ENCODE assay signal across 8 cellular contexts in genomic region chr17:82648761-82649474, GRCh38. TPM values are rescaled to one million over a fixed set of nuclear protein-coding genes. Genes with fewer than 3 reads are reported as not detected.
DNase-seq lines count a peak whose midpoint lies in the region; ATAC-seq, FAIRE-seq and TF ChIP-seq lines count a peak whose summit lies in the region.

No MANE protein-coding gene starts in this region.

- no peak for FAIRE-seq in GM12891 (lab: Jason Lieb, UNC)

- no CpG with 5 or more reads among the region's 36 CpGs for WGBS in mesendoderm (ENCODE audit: extremely low coverage, insufficient coverage, low lambda C conversion rate)

- no peak overlapping the region for H3K27ac Mint-ChIP-seq in type B pancreatic cell

- no peaks in the 10 kb centered on the region for H3K36me3 ChIP-seq in mesendoderm (ENCODE audit: control insufficient read depth, insufficient read depth, low read length)

- H3K4ac ChIP-seq in mesendoderm (ENCODE audit: low read depth, low read length) = no peak overlapping the region

- H3K4me1 Mint-ChIP-seq in type B pancreatic cell (ENCODE audit: unreplicated experiment) = peaks cover 14% of the 10 kb centered on the region

- H3K79me1 ChIP-seq in mesendoderm (ENCODE audit: low read length) = peaks cover 16% of the 10 kb centered on the region

- no peak overlapping the region for H2AK5ac ChIP-seq in mesendoderm (ENCODE audit: low read length)

- peak overlapping the region; percentile 55 for H3K9ac ChIP-seq in mesendoderm (ENCODE audit: low read length)

- no peak overlapping the region for H2BK120ac ChIP-seq in mesendoderm (ENCODE audit: low read depth, low read length)

- H3K4me3 Mint-ChIP-seq in type B pancreatic cell = peak overlapping the region; percentile 78

- peak overlapping the region; percentile 22 for H3K56ac ChIP-seq in mesendoderm (ENCODE audit: low read length)

- no peaks in the 10 kb centered on the region for H3K9me3 Mint-ChIP-seq in type B pancreatic cell

- POLR2A ChIA-PET in RWPE1 (lab: Yijun Ruan, JAX; ENCODE audit: low non-redundant PET) = no interaction called here

- H3K4me1 ChIP-seq in mesendoderm (ENCODE audit: control insufficient read depth, low read depth, low read length) = peaks cover 3% of the 10 kb centered on the region

- no peak for TF ChIP-seq CTCF in AG09309 (IDR thresholded peaks at IDR 0.05; ENCODE audit: control insufficient read depth, insufficient read depth, low read depth, low read length, missing control alignments)
- TF ChIP-seq CTCF in RWPE1 (conservative IDR thresholded peaks at IDR 0.05; ENCODE audit: low read depth) = no peak
- no peak for TF ChIP-seq CTCF in coronary artery (IDR thresholded peaks at IDR 0.05)
- no peak for TF ChIP-seq CTCF in type B pancreatic cell (conservative IDR thresholded peaks at IDR 0.05)

- DNase-seq in AG09309 (ENCODE audit: low read depth) = no peak
- DNase-seq in GM12891 (ENCODE audit: insufficient read length, low spot score) = peak; percentile 53
- peak; percentile 67 for DNase-seq in RWPE1 (ENCODE audit: low spot score)
- DNase-seq in coronary artery (ENCODE audit: low spot score) = peak; percentile 83
- DNase-seq in mesendoderm = peak; percentile 18
- DNase-seq in type B pancreatic cell (ENCODE audit: extremely low spot score, unreplicated experiment) = peak; percentile 78

- ATAC-seq in HG03565 (IDR thresholded peaks at IDR 0.05; ENCODE audit: unreplicated experiment) (no peak), HG02852 (IDR thresholded peaks at IDR 0.05; ENCODE audit: unreplicated experiment) (no peak)

- H3K27ac ChIP-seq in RWPE1 (peak overlapping the region; percentile 97), coronary artery (peak overlapping the region; percentile 81 to 99), mesendoderm (ENCODE audit: low read depth, low read length) (no peak overlapping the region)

- H3K18ac ChIP-seq in mesendoderm (ENCODE audit: low read length) = no peak overlapping the region

- TF ChIP-seq POLR2A in GM12891 (IDR thresholded peaks at IDR 0.05; ENCODE audit: low read depth, low read length) = no peak

- H3K4me3 ChIP-seq in AG09309 (ENCODE audit: control insufficient read depth, low read depth, low read length) (peak overlapping the region; percentile 55), coronary artery (peak overlapping the region; percentile 68), mesendoderm (ENCODE audit: low read length) (no peak overlapping the region)

- H2BK5ac ChIP-seq in mesendoderm (ENCODE audit: low read length) = no peak overlapping the region

- no peaks in the 10 kb centered on the region for H3K36me3 Mint-ChIP-seq in type B pancreatic cell

- H2BK15ac ChIP-seq in mesendoderm (replicated peaks; ENCODE audit: low read depth) = no peak overlapping the region

- no peaks in the 10 kb centered on the region for H3K27me3 ChIP-seq in mesendoderm (ENCODE audit: insufficient read depth, low read length, poor library complexity)

- no peak overlapping the region for H3K4me2 ChIP-seq in mesendoderm (ENCODE audit: low read length)

- H3K27me3 Mint-ChIP-seq in type B pancreatic cell = no peaks in the 10 kb centered on the region

- H4K8ac ChIP-seq in mesendoderm (ENCODE audit: low read depth, low read length) = peak overlapping the region; percentile 88

- no peak overlapping the region for H3K23ac ChIP-seq in mesendoderm (ENCODE audit: low read length)

- no peak overlapping the region for H4K5ac ChIP-seq in mesendoderm (ENCODE audit: low read length)

- H3K79me2 ChIP-seq in mesendoderm (ENCODE audit: control insufficient read depth, insufficient read depth, low read length) = peaks cover 37% of the 10 kb centered on the region

- CTCF ChIA-PET in RWPE1 (lab: Yijun Ruan, JAX) = no interaction called here

TF ChIP-seq in GM12891, 5 proteins besides CTCF, POLR2A, EP300 and RAD21:
- TF ChIP-seq POU2F2 (IDR thresholded peaks at IDR 0.05; ENCODE audit: low read depth, low read length) (no peak), POLR2AphosphoS5 (IDR thresholded peaks at IDR 0.05; ENCODE audit: low read depth, low read length) (no peak), PAX5 (IDR thresholded peaks at IDR 0.05; ENCODE audit: insufficient read depth, low read length, severe bottlenecking) (no peak), TAF1 (IDR thresholded peaks at IDR 0.05; ENCODE audit: low read depth, low read length) (no peak), SPI1 (IDR thresholded peaks at IDR 0.05; ENCODE audit: low read depth, low read length) (no peak)

RNA-seq across cellular contexts. Expression of gene WDR45B, which starts 0.7 kb away (rescaled TPM):
- polyA plus RNA-seq in GM12891 (2012; ENCODE audit: low read depth, missing spikeins) = 32.0 TPM
- 84.0 TPM for polyA plus RNA-seq in mesendoderm (2013, experiment 1 of 2)
- 85.0 TPM for polyA plus RNA-seq in mesendoderm (2013, experiment 2 of 2)
- 74.0 and 100 TPM in 2 replicates for total RNA-seq in type B pancreatic cell (ENCODE audit: low replicate concordance)

RNA-seq across cellular contexts. Expression of gene RAB40B, which starts 49.6 kb away (rescaled TPM):
- 2.6 TPM for polyA plus RNA-seq in GM12891 (2012; ENCODE audit: low read depth, missing spikeins)
- polyA plus RNA-seq in mesendoderm (2013, experiment 1 of 2) = 1.3 TPM
- polyA plus RNA-seq in mesendoderm (2013, experiment 2 of 2) = 1.4 TPM
- 16.7 and 18.9 TPM in 2 replicates for total RNA-seq in type B pancreatic cell (ENCODE audit: low replicate concordance)
